11 cellular contexts compared by ENCODE assay signal in the genomic region with DNA sequence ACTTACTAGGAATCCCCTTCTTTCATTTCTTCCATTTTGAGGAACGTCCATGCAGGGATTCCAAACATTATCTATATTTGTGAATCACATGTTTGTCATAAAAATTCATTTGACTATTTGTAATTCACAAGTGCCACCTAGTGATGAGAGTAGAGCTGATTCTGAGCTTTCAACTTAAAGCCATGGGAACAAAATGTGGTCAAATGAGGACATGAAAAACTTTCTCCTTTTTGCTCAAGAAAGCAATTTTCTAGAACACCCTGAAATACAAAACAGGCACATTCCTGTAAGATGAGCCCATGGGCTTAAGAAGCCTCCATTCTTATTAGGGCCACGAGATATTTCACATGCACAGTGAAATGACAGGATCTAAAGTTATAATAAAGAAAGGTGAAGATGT. TPM values are rescaled to one million over a fixed set of nuclear protein-coding genes. Genes with fewer than 3 reads are reported as not detected.
A peak's percentile ranks its signal among the peaks of the same experiment; 100 is the strongest.
DNase-seq lines count a peak whose midpoint lies in the region; ATAC-seq and TF ChIP-seq lines count a peak whose summit lies in the region.
"Had no signal": no experiment of that assay in that cellular context is flagged by ENCODE, and none has a peak within 500 bp of the region (broad histone marks: within the 10 kb centered on the region; RNA-seq: fewer than 3 reads in every experiment).

No MANE protein-coding gene starts in this region.

- H3K9me2 ChIP-seq in OCI-LY1 (ENCODE audit: low read depth, low read length), result no peaks in the 10 kb centered on the region

- no peak overlapping the region for H3K9ac ChIP-seq in OCI-LY1 (ENCODE audit: low read length)

- no peak overlapping the region for H3K4me3 ChIP-seq in GM06990 (replicated peaks; ENCODE audit: low read depth, low read length)
- H3K4me3 ChIP-seq in OCI-LY1 (ENCODE audit: low read depth, low read length, poor library complexity, severe bottlenecking), result no peak overlapping the region
- no peak overlapping the region for H3K4me3 ChIP-seq in dorsolateral prefrontal cortex
- no peak overlapping the region for H3K4me3 ChIP-seq in osteoblast (ENCODE audit: insufficient read depth, low read length)
- H3K4me3 ChIP-seq in heart right ventricle, result no peak overlapping the region
- H3K4me3 ChIP-seq: ovary had no signal

- H3K27ac ChIP-seq in OCI-LY1 (ENCODE audit: low read depth, low read length, poor library complexity, severe bottlenecking) (no peak overlapping the region), dorsolateral prefrontal cortex (no peak overlapping the region), osteoblast (ENCODE audit: low read depth, low read length) (no peak overlapping the region), heart right ventricle (no peak overlapping the region)
- H3K27ac ChIP-seq: ovary had no signal

- intact Hi-C loops in dorsolateral prefrontal cortex (cut with DNase I), result loop anchor here (5.0 to 10.0 kb wide), 7 partner anchors 77 to 640 kb away; partner anchors contain the start of gene BACH2 (in 1 of the 2)
- intact Hi-C loops in heart right ventricle (cut with DNase I), result no loop called here
- intact Hi-C loops in left colon (cut with DNase I, micrococcal nuclease), result no loop called here

- DNase-seq in GM06990 (ENCODE audit: extremely low read depth, insufficient read length) (no peak), dorsolateral prefrontal cortex (no peak), osteoblast (ENCODE audit: insufficient read length, low spot score, missing footprints) (no peak), heart right ventricle (no peak), left colon (no peak), cerebellar cortex (ENCODE audit: low spot score) (no peak)
- DNase-seq: COR-L47, NCI-H510A, ovary had no signal

- H3K27me3 ChIP-seq in GM06990 (replicated peaks; ENCODE audit: control insufficient read depth, insufficient read depth, low read length), result no peaks in the 10 kb centered on the region
- no peaks in the 10 kb centered on the region for H3K27me3 ChIP-seq in OCI-LY1 (ENCODE audit: insufficient read depth, low read length)
- H3K27me3 ChIP-seq in dorsolateral prefrontal cortex, result no peaks in the 10 kb centered on the region
- no peaks in the 10 kb centered on the region for H3K27me3 ChIP-seq in osteoblast (ENCODE audit: insufficient read depth, low read length)
- H3K27me3 ChIP-seq in heart right ventricle, result no peaks in the 10 kb centered on the region
- H3K27me3 ChIP-seq: ovary had no signal

- H3K36me3 ChIP-seq in GM06990 (ENCODE audit: control insufficient read depth, insufficient read depth, low read length) (no peaks in the 10 kb centered on the region; the same call in none of the 2 replicates), OCI-LY1 (ENCODE audit: insufficient read depth, low read length) (peaks cover 22% of the 10 kb centered on the region; the same call in 1 of the 2 replicates), osteoblast (ENCODE audit: insufficient read depth, low read length) (peaks cover 11% of the 10 kb centered on the region), heart right ventricle (peaks cover 0 to 35% (median 0%) of the 10 kb centered on the region in 9 donors)
- H3K36me3 ChIP-seq: ovary had no signal

- H3K9me3 ChIP-seq in OCI-LY1 (ENCODE audit: low read length), result no peaks in the 10 kb centered on the region
- H3K9me3 ChIP-seq in osteoblast (ENCODE audit: low read depth, low read length), result no peaks in the 10 kb centered on the region
- H3K9me3 ChIP-seq in heart right ventricle, result no peaks in the 10 kb centered on the region
- H3K9me3 ChIP-seq: ovary had no signal

- H4K20me1 ChIP-seq in OCI-LY1 (ENCODE audit: insufficient read depth, low read length), result no peaks in the 10 kb centered on the region
- H4K20me1 ChIP-seq in osteoblast (ENCODE audit: insufficient read depth, low read length), result peaks cover 34% of the 10 kb centered on the region

- H2AFZ ChIP-seq in OCI-LY1 (ENCODE audit: low read length), result no peak overlapping the region
- H2AFZ ChIP-seq in osteoblast (ENCODE audit: low read length), result no peak overlapping the region

- H3K4me2 ChIP-seq in OCI-LY1 (ENCODE audit: low read length), result no peak overlapping the region
- no peak overlapping the region for H3K4me2 ChIP-seq in osteoblast (ENCODE audit: insufficient read depth, low read length)

- WGBS in heart right ventricle, 2 donors, result 51 to 59% methylated on average over 2 of the region's 2 CpGs

- no peaks in the 10 kb centered on the region for H3F3A ChIP-seq in OCI-LY1 (ENCODE audit: insufficient read depth, low read length)

- H3K4me1 ChIP-seq in OCI-LY1 (ENCODE audit: insufficient read depth, low read length, severe bottlenecking) (no peaks in the 10 kb centered on the region), osteoblast (ENCODE audit: insufficient read depth, low read length) (no peaks in the 10 kb centered on the region), heart right ventricle (peaks cover 0 to 36% (median 12%) of the 10 kb centered on the region in 9 donors)

- peak; percentile 10 for TF ChIP-seq CTCF in GM06990 (IDR thresholded peaks at IDR 0.05; ENCODE audit: insufficient read depth, low read length, poor library complexity, severe bottlenecking)
- peak; percentile 38; the same call in 1 of the 2 replicates for TF ChIP-seq CTCF in OCI-LY1 (IDR thresholded peaks at IDR 0.05; ENCODE audit: low read length)
- peak in 50 of 56 donors; percentile 19 to 68 (median 44) for TF ChIP-seq CTCF in dorsolateral prefrontal cortex (IDR thresholded peaks at IDR 0.05 in 54 of 56, conservative IDR thresholded peaks at IDR 0.05 in 2 of 56; ENCODE audit: low read depth in 1 of 56, partially characterized antibody in 56 of 56)
- peak; percentile 23 for TF ChIP-seq CTCF in osteoblast (IDR thresholded peaks at IDR 0.05; ENCODE audit: extremely low read depth, low read depth, low read length)
- peak in 2 of 9 donors; percentile 17 to 20 for TF ChIP-seq CTCF in heart right ventricle (IDR thresholded peaks at IDR 0.05)

- peaks cover 26% of the 10 kb centered on the region for H3K79me2 ChIP-seq in OCI-LY1 (ENCODE audit: insufficient read depth, low read length)
- peaks cover 90% of the 10 kb centered on the region for H3K79me2 ChIP-seq in osteoblast (ENCODE audit: insufficient read depth, low read length)

- ATAC-seq in heart right ventricle (no peak), left colon (no peak), GM18868 (IDR thresholded peaks at IDR 0.05; ENCODE audit: unreplicated experiment) (no peak)

RNA-seq across cellular contexts. Expression of gene MAP3K7, which starts 12.3 kb away (rescaled TPM):
- total RNA-seq in dorsolateral prefrontal cortex (10 to 100 TPM; 23.8 to 46.7 (median 36.9) TPM), osteoblast (38.4 and 39.2 TPM in 2 replicates), heart right ventricle (10 to 100 TPM; 15.6 to 29.3 (median 20.5) TPM), left colon (10 to 100 TPM; 15.6 to 18.2 TPM)
- 10 to 100 TPM in 1 of 2 donors, 1 to 10 TPM in 1; 7.5 to 14.6 TPM for polyA plus RNA-seq in heart right ventricle

Comparison
In these comparisons a context has a peak if more than half of its experiments do, and no peak if none do; other contexts are left out.
1. intact Hi-C loops: an anchor here in dorsolateral prefrontal cortex (5.0 to 10.0 kb wide); none called in heart right ventricle and left colon.